In the genomic region with DNA sequence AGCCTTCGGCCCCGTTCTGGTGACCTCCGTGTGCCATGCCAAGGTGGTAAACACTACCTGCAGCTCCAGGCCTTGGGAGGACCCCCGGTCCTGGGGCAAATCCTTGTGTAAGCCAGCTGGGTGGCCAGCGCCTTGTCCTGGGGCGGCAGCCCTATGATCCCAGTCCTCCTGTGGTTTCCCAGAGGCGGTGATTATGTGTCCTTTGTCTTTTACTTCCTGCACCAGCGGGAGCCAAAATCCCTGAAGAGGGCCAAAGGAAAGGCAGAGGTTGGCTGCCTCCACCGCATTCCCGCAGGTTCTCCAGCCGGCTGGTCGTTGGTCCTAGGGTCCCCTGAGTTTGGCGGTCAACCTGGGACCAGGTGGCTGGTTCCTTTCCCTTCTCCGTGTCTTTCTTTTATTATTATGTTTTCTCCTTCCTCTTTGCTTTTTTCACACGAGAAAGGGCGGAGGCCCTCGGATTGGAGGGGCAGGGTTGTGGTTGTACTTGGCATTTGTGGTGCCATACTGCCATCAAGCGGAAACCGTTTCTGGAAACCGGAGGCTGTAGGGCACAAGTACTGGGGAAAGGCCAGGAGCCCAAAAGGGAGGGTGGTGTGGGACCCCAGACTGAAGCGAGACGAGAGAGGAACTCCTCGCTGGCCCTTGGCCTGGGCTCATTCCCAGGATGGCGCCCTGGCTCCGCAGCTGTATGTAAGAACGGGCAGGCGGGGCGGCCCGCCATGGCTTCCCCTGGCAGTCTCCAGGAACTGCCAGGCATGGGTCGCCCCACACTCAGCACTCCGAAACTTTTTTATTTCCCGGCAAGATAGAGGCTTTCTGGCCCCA, we compare ENCODE assay signal across 7 cellular contexts. TPM values are rescaled to one million over a fixed set of nuclear protein-coding genes. Genes with fewer than 3 reads are reported as not detected.
DNase-seq lines count a peak whose midpoint lies in the region; ATAC-seq, FAIRE-seq and TF ChIP-seq lines count a peak whose summit lies in the region.
"Not testable (repeated sequence)": the region's sequence is repeated elsewhere in the genome, so short reads cannot be mapped to it uniquely, and the experiment has no call there.

No MANE protein-coding gene starts in this region.

- intact Hi-C loops in right lobe of liver (cut with DNase I), result not testable (repeated sequence)

- TF ChIP-seq POLR2A in right lobe of liver (IDR thresholded peaks at IDR 0.05), result not testable (repeated sequence)

- not testable (repeated sequence) for TF ChIP-seq CTCF in right lobe of liver (IDR thresholded peaks at IDR 0.05)

- not testable (repeated sequence) for H3K4me1 ChIP-seq in right lobe of liver

- H3K36me3 ChIP-seq in right lobe of liver, result not testable (repeated sequence)

- H3K27ac ChIP-seq in right lobe of liver, result not testable (repeated sequence)

- peak; percentile 34 for FAIRE-seq in frontal cortex (lab: Jason Lieb, UNC)

- not testable (repeated sequence) for H3K4me3 ChIP-seq in right lobe of liver

- H3K9me3 ChIP-seq in right lobe of liver, result not testable (repeated sequence)

- not testable (repeated sequence) for H3K27me3 ChIP-seq in right lobe of liver

- no CpG with 5 or more reads among the region's 32 CpGs for WGBS in right lobe of liver (ENCODE audit: insufficient coverage, low coverage, low lambda C conversion rate, missing lambda C conversion rate)

- ATAC-seq in GM18511 (IDR thresholded peaks at IDR 0.05; ENCODE audit: unreplicated experiment) (peak; percentile 47), GM19328 (IDR thresholded peaks at IDR 0.05; ENCODE audit: unreplicated experiment) (peak; percentile 39), GM21717 (IDR thresholded peaks at IDR 0.05; ENCODE audit: unreplicated experiment) (peak; percentile 50), HG02943 (IDR thresholded peaks at IDR 0.05; ENCODE audit: low read depth, unreplicated experiment) (peak; percentile 38), HG03378 (IDR thresholded peaks at IDR 0.05; ENCODE audit: unreplicated experiment) (peak; percentile 52), right lobe of liver (peak in 3 of 4 donors; percentile 72 to 79 (median 73))

- not testable (repeated sequence) for DNase-seq in frontal cortex (ENCODE audit: low spot score in 2 of 2); right lobe of liver

RNA-seq across cellular contexts. Expression of a gene that starts 49.3 kb away (rescaled TPM):
- total RNA-seq in frontal cortex, result 8.6 TPM
- total RNA-seq in right lobe of liver, result 1 to 10 TPM; 2.8 to 10.0 (median 5.4) TPM
